10 cellular contexts compared by ENCODE assay signal in the genomic region with DNA sequence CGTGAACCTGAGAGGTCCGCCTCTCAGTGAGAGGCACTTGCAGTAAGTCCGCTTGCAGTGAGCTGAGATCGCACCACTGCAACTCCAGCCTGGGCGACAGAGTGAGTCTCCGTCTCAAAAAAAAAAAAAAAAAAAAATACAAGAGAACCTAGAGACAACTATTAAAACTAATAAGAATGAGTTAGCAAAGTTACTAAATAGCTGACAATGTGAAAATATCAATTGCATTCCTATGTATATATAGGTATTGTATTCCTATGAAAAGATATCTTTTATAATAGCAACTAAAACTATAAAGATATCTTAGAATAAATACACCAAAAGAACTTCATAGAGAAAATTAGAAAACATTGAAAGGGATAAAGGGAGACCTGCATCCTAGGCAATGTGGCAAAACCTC. TPM values are rescaled to one million over a fixed set of nuclear protein-coding genes. Genes with fewer than 3 reads are reported as not detected.
"Had no signal": no experiment of that assay in that cellular context is flagged by ENCODE, and none has a peak within 500 bp of the region (broad histone marks: within the 10 kb centered on the region; RNA-seq: fewer than 3 reads in every experiment).

No MANE protein-coding gene starts in this region.

- DNase-seq: GM23248, HFFc6, KG1 had no signal

- H3K9me3 ChIP-seq: HAP-1 had no signal

- H3K4me3 ChIP-seq: GM23248, HAP-1 had no signal

- H3K9ac ChIP-seq: GM23248 had no signal

- H3K4me3 Mint-ChIP-seq: HFFc6, IgD-negative memory B cell had no signal

- ATAC-seq: HCT116 had no signal

- H2AFZ ChIP-seq: GM23248 had no signal

- H3K27ac ChIP-seq: GM23248 had no signal

- H3K27ac Mint-ChIP-seq: HFFc6, IgD-negative memory B cell had no signal

- H3K9me3 Mint-ChIP-seq: HFFc6, IgD-negative memory B cell had no signal

- FAIRE-seq: H1, H54, HTR-8/SVneo had no signal

- H3K27me3 Mint-ChIP-seq: IgD-negative memory B cell had no signal

RNA-seq across cellular contexts. Expression of a gene that starts 31.0 kb away (rescaled TPM):
- total RNA-seq: GM23248, HFFc6, HT-29 had no signal
- polyA plus RNA-seq: GM23248 had no signal
